21 cellular contexts compared by ENCODE assay signal in the genomic region with DNA sequence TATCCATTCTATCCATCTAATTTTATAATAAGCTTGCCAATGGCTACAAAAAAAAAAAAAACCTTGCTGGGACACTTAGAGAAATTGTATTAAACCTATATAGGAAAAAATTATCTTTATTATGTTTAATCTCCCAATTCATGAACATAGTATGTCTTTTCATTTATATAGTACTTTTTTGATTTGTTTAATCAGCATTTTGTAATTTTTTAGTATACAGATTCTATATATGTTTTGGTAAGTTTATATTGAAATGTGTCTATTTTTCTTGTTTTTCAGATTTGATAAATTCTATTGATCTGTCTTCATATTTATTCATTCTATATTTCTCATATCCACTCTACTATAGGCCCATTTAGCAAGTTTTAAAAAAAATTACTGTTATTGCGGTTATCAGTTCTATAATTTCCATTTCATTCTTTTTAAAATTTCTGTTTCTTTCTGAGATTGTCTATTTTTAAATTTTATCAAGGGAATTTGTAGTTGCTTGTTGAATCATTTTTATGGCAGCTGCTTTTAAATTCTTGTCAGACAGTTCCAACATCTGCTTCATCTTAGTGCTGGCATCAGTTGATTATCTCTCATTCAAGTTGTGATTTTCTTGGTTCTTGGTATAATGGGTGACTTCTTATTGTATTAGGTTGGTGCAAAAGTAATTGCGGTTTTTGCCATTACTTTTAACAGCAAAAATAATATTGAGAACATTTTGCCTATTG.
A peak's percentile ranks its signal among the peaks of the same experiment; 100 is the strongest.
DNase-seq lines count a peak whose midpoint lies in the region; ATAC-seq, FAIRE-seq and TF ChIP-seq lines count a peak whose summit lies in the region.
"Had no signal": no experiment of that assay in that cellular context is flagged by ENCODE, and none has a peak within 500 bp of the region (broad histone marks: within the 10 kb centered on the region; RNA-seq: fewer than 3 reads in every experiment).

No MANE protein-coding gene starts in this region.

- H3K27me3 ChIP-seq in HepG2 (ENCODE audit: control insufficient read depth in 1 of 2, insufficient read depth in 2 of 2, low read length in 2 of 2): peaks cover 0 to 3% of the 10 kb centered on the region in 2 experiments; a peak in 2 of 5 replicates
- no peaks in the 10 kb centered on the region for H3K27me3 ChIP-seq in right lobe of liver
- no peaks in the 10 kb centered on the region for H3K27me3 ChIP-seq in right cardiac atrium (ENCODE audit: control insufficient read depth, insufficient read depth)
- no peaks in the 10 kb centered on the region for H3K27me3 ChIP-seq in esophagus muscularis mucosa
- H3K27me3 ChIP-seq: BE2C had no signal

- H2AFZ ChIP-seq in HepG2 (ENCODE audit: low read length): no peak overlapping the region
- H2AFZ ChIP-seq: GM23338 had no signal

- H3K4me1 ChIP-seq in HepG2 (ENCODE audit: insufficient read depth, low read length) (no peaks in the 10 kb centered on the region), right lobe of liver (no peaks in the 10 kb centered on the region), right cardiac atrium (ENCODE audit: control insufficient read depth, insufficient read depth, low read length) (peaks cover 3% of the 10 kb centered on the region), esophagus muscularis mucosa (peaks cover 0 to 12% (median 0%) of the 10 kb centered on the region in 4 donors)

- TF ChIP-seq CTCF in HepG2 (CRISPR knock-in tag; IDR thresholded peaks at IDR 0.05) (no peak), right lobe of liver (IDR thresholded peaks at IDR 0.05) (no peak), esophagus muscularis mucosa (IDR thresholded peaks at IDR 0.05) (no peak)

- no peaks in the 10 kb centered on the region for H3K79me2 ChIP-seq in HepG2 (ENCODE audit: insufficient read depth, low read length)

- H3K27ac ChIP-seq in HepG2 (ENCODE audit: extremely low read length, insufficient read depth, low read length) (no peak overlapping the region), right lobe of liver (no peak overlapping the region), right cardiac atrium (ENCODE audit: low read length) (no peak overlapping the region), esophagus muscularis mucosa (replicated peaks in 1 of 4) (no peak overlapping the region)
- H3K27ac ChIP-seq: 22Rv1, C4-2B had no signal

- H3K36me3 ChIP-seq in HepG2 (replicated peaks in 1 of 2; ENCODE audit: control insufficient read depth in 1 of 2, insufficient read depth in 2 of 2, low read length in 2 of 2): no peaks in the 10 kb centered on the region
- H3K36me3 ChIP-seq in right lobe of liver: no peaks in the 10 kb centered on the region
- H3K36me3 ChIP-seq in esophagus muscularis mucosa: no peaks in the 10 kb centered on the region
- H3K36me3 ChIP-seq: BE2C had no signal

- POLR2A ChIA-PET in HepG2 (lab: Yijun Ruan, JAX): no interaction called here

- H3K9ac ChIP-seq in HepG2 (ENCODE audit: insufficient read depth, low read depth, low read length): no peak overlapping the region

- no peak for TF ChIP-seq EP300 in HepG2 (IDR thresholded peaks at IDR 0.05; ENCODE audit: low read depth in 2 of 2, low read length in 2 of 2)
- TF ChIP-seq EP300 in HepG2 (CRISPR knock-in tag; IDR thresholded peaks at IDR 0.05; ENCODE audit: borderline replicate concordance): no peak
- no peak for TF ChIP-seq EP300 in esophagus muscularis mucosa (IDR thresholded peaks at IDR 0.05)

- BruUV-seq in HepG2 (replicated peaks; lab: Mats Ljungman, UMichigan): no TSS peak

- no peak for TF ChIP-seq RAD21 in HepG2 (CRISPR knock-in tag; IDR thresholded peaks at IDR 0.05)

- no peak for FAIRE-seq in HepG2 (lab: Jason Lieb, UNC)
- peak; percentile 10 for FAIRE-seq in colon (lab: Jason Lieb, UNC)
- peak; percentile 39 for FAIRE-seq in frontal cortex (lab: Jason Lieb, UNC)
- FAIRE-seq: D721Med, G401.6, GM12891 had no signal

- H3K9me3 ChIP-seq in HepG2 (ENCODE audit: low read length): no peaks in the 10 kb centered on the region
- H3K9me3 ChIP-seq in right lobe of liver: no peaks in the 10 kb centered on the region
- H3K9me3 ChIP-seq in right cardiac atrium (ENCODE audit: control insufficient read depth, low read length): no peaks in the 10 kb centered on the region
- H3K9me3 ChIP-seq in esophagus muscularis mucosa: peaks cover 0 to 4% (median 0%) of the 10 kb centered on the region in 4 donors
- H3K9me3 ChIP-seq: BE2C had no signal

- TF ChIP-seq POLR2A in HepG2 (IDR thresholded peaks at IDR 0.05; ENCODE audit: insufficient read depth in 1 of 2, low read depth in 2 of 2, low read length in 2 of 2) (no peak), right lobe of liver (IDR thresholded peaks at IDR 0.05) (no peak), esophagus muscularis mucosa (IDR thresholded peaks at IDR 0.05; ENCODE audit: low read depth) (no peak)

- intact Hi-C loops in HepG2 (cut with micrococcal nuclease; ENCODE audit: unreplicated experiment): no loop called here
- intact Hi-C loops in right lobe of liver (cut with DNase I): no loop called here
- intact Hi-C loops in right cardiac atrium (cut with DNase I): no loop called here
- intact Hi-C loops in esophagus muscularis mucosa (cut with DNase I): no loop called here

- H3K4me2 ChIP-seq in HepG2 (ENCODE audit: low read depth, low read length): no peak overlapping the region
- H3K4me2 ChIP-seq: GM23338 had no signal

- H3K4me3 ChIP-seq in HepG2 (replicated peaks in 1 of 3; ENCODE audit: insufficient read depth in 1 of 3, low read depth in 2 of 3, low read length in 3 of 3): no peak overlapping the region
- no peak overlapping the region for H3K4me3 ChIP-seq in right lobe of liver
- H3K4me3 ChIP-seq in right cardiac atrium (ENCODE audit: low read length): no peak overlapping the region
- H3K4me3 ChIP-seq in esophagus muscularis mucosa: no peak overlapping the region
- H3K4me3 ChIP-seq: GM23338 had no signal

- ATAC-seq in HepG2 (no peak), right lobe of liver (no peak), right cardiac atrium (no peak), HG02981 (IDR thresholded peaks at IDR 0.05; ENCODE audit: unreplicated experiment) (no peak)
- ATAC-seq: GM23338 had no signal

- 45% methylated on average over 2 of the region's 2 CpGs for WGBS in HepG2 (ENCODE audit: low lambda C conversion rate)
- WGBS in right lobe of liver (ENCODE audit: insufficient coverage, low coverage, low lambda C conversion rate, missing lambda C conversion rate): 57% methylated on average over 2 of the region's 2 CpGs
- WGBS in right cardiac atrium: 91% methylated on average over 2 of the region's 2 CpGs
- 84% methylated on average over 2 of the region's 2 CpGs for WGBS in esophagus muscularis mucosa

- H4K20me1 ChIP-seq in HepG2 (ENCODE audit: insufficient read depth, low read length): no peaks in the 10 kb centered on the region

- no peak for DNase-seq in HepG2 (ENCODE audit: low spot score)
- DNase-seq in right lobe of liver: no peak
- no peak for DNase-seq in frontal cortex (ENCODE audit: low spot score in 2 of 2)
- no peak for DNase-seq in right cardiac atrium
- DNase-seq in esophagus muscularis mucosa (ENCODE audit: extremely low spot score): no peak
- DNase-seq in SHP77 (lab: John Stamatoyannopoulos, UW): no peak
- DNase-seq: ACHN; BE2C; CD4-positive, alpha-beta memory T cell; DMS153; DMS79 treated with DMSO at 0.1 percent for 48 hours; EL; H7 had no signal

- in situ Hi-C loops in HepG2 (cut with HindIII; ENCODE audit: extremely low pct_ligation_motif_present, low pct_unique_long_range_greater_than_20kb): no loop called here

- CTCF ChIA-PET in HepG2 (lab: Yijun Ruan, JAX; ENCODE audit: low intra/inter-chr PET ratio, low total read pairs): no interaction called here

TF ChIP-seq in HepG2, 621 proteins besides CTCF, POLR2A, EP300 and RAD21 (continues in another document):
- TF ChIP-seq BRCA1 (CRISPR knock-in tag; IDR thresholded peaks at IDR 0.05): no peak
- no peak for TF ChIP-seq SPEN (CRISPR knock-in tag; IDR thresholded peaks at IDR 0.05; ENCODE audit: low read depth)
